In the genomic region with DNA sequence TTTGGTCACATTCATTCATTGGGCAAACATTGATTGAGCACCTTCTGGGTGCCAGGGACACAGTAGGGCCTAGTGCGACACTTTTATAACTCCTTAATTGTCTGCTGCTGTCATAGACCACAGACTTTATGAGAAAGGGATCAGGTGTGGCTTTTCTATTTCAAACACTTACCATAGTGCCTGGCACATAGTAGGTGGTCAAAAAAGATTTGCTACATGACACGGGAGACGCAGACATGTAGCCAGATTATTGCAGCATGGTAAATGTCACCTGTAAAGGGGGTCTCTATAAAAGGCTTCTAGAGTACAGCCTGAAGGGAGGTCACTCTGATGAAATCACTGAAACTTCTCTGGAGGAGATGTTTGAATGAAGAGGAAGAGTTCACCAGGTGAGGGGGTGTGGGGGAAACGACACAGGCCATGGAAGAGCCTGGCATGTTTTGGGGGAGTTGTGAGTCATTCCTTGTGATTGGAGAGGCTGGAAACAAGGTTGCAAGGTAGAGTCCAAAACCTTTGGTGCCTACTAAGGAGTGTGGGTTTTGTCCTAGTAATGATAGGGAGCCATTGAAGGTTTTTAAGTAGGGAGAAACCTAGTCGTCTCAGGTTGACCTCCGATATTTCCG, we compare ENCODE assay signal across 9 cellular contexts. TPM values are rescaled to one million over a fixed set of nuclear protein-coding genes. Genes with fewer than 3 reads are reported as not detected.
A peak's percentile ranks its signal among the peaks of the same experiment; 100 is the strongest.
DNase-seq lines count a peak whose midpoint lies in the region; ATAC-seq and TF ChIP-seq lines count a peak whose summit lies in the region.
"Had no signal": no experiment of that assay in that cellular context is flagged by ENCODE, and none has a peak within 500 bp of the region (broad histone marks: within the 10 kb centered on the region; RNA-seq: fewer than 3 reads in every experiment).

No MANE protein-coding gene starts in this region.

- peaks cover 4% of the 10 kb centered on the region for H3K36me3 Mint-ChIP-seq in activated naive CD4-positive, alpha-beta T cell treated with anti-CD3 and anti-CD28 coated beads, Interleukin-2, amount 50 U/mL, for 24 hours
- H3K36me3 Mint-ChIP-seq in activated naive CD4-positive, alpha-beta T cell treated with anti-CD3 and anti-CD28 coated beads, Interleukin-2, amount 50 U/mL, for 72 hours, result peaks cover 0 to 2% of the 10 kb centered on the region in 2 donors
- peaks cover 31% of the 10 kb centered on the region for H3K36me3 Mint-ChIP-seq in activated T-helper 2 cell treated with anti-CD3 and anti-CD28 coated beads, Interferon-gamma antibody, Interleukin-2, Interleukin-4, amounts not matched to agents 10 μg/mL and 5 μg/mL and 100 μg/mL, durations not matched to agents 14 hours and 24 hours and 36 hours (ENCODE audit: low read depth)

- 86% methylated on average over 3 to 7 of the region's 7 CpGs for WGBS in transverse colon (ENCODE audit: low coverage in 1 of 2), 2 donors

- no peak for TF ChIP-seq POLR2A in transverse colon (IDR thresholded peaks at IDR 0.05)

- H3K4me1 ChIP-seq in mucosa of descending colon (ENCODE audit: low read depth) (peaks cover 24% of the 10 kb centered on the region), transverse colon (peaks cover 16 to 45% (median 28%) of the 10 kb centered on the region in 4 donors)

- H3K27me3 ChIP-seq in transverse colon, result no peaks in the 10 kb centered on the region

- peaks cover 31% of the 10 kb centered on the region for H3K4me1 Mint-ChIP-seq in activated naive CD4-positive, alpha-beta T cell treated with anti-CD3 and anti-CD28 coated beads, Interleukin-2, amount 50 U/mL, for 24 hours
- H3K4me1 Mint-ChIP-seq in activated T-helper 2 cell treated with anti-CD3 and anti-CD28 coated beads, Interferon-gamma antibody, Interleukin-2, Interleukin-4, amounts not matched to agents 10 μg/mL and 5 μg/mL and 100 μg/mL, durations not matched to agents 14 hours and 24 hours and 36 hours (ENCODE audit: low read depth), result peaks cover 18% of the 10 kb centered on the region

- peak overlapping the region; percentile 90 to 93 (median 92) for H3K27ac ChIP-seq in transverse colon

- TF ChIP-seq EP300 in transverse colon (IDR thresholded peaks at IDR 0.05; ENCODE audit: low read depth), result no peak

- no peaks in the 10 kb centered on the region for H3K36me3 ChIP-seq in mucosa of descending colon (ENCODE audit: low read depth)
- peaks cover 0 to 13% (median 5%) of the 10 kb centered on the region in 4 donors for H3K36me3 ChIP-seq in transverse colon

- peaks cover 3% of the 10 kb centered on the region for H3K27me3 Mint-ChIP-seq in activated naive CD4-positive, alpha-beta T cell treated with anti-CD3 and anti-CD28 coated beads, Interleukin-2, amount 50 U/mL, for 24 hours
- peaks cover 4% of the 10 kb centered on the region for H3K27me3 Mint-ChIP-seq in activated T-helper 2 cell treated with anti-CD3 and anti-CD28 coated beads, Interferon-gamma antibody, Interleukin-2, Interleukin-4, amounts not matched to agents 10 μg/mL and 5 μg/mL and 100 μg/mL, durations not matched to agents 14 hours and 24 hours and 36 hours (ENCODE audit: low read depth)

- H3K4me3 Mint-ChIP-seq in activated naive CD4-positive, alpha-beta T cell treated with anti-CD3 and anti-CD28 coated beads, Interleukin-2, amount 50 U/mL, for 24 hours, result peak overlapping the region; percentile 93
- H3K4me3 Mint-ChIP-seq in activated T-helper 2 cell treated with anti-CD3 and anti-CD28 coated beads, Interferon-gamma antibody, Interleukin-2, Interleukin-4, amounts not matched to agents 10 μg/mL and 5 μg/mL and 100 μg/mL, durations not matched to agents 14 hours and 24 hours and 36 hours (ENCODE audit: low read depth), result peak overlapping the region; percentile 84

- H3K9me3 ChIP-seq in mucosa of descending colon, result no peaks in the 10 kb centered on the region
- H3K9me3 ChIP-seq in transverse colon, result no peaks in the 10 kb centered on the region

- ATAC-seq in activated naive CD4-positive, alpha-beta T cell treated with anti-CD3 and anti-CD28 coated beads, Interleukin-2, amount 50 U/mL, for 72 hours, result no peak
- ATAC-seq in mucosa of descending colon, result no peak

- H3K4me3 ChIP-seq in mucosa of descending colon (no peak overlapping the region), transverse colon (no peak overlapping the region)

- no peak overlapping the region for H3K27ac Mint-ChIP-seq in activated naive CD4-positive, alpha-beta T cell treated with anti-CD3 and anti-CD28 coated beads, Interleukin-2, amount 50 U/mL, for 24 hours
- H3K27ac Mint-ChIP-seq in activated naive CD4-positive, alpha-beta T cell treated with anti-CD3 and anti-CD28 coated beads, Interleukin-2, amount 50 U/mL, for 72 hours, result peak overlapping the region in 1 of 2 donors; percentile 95
- H3K27ac Mint-ChIP-seq in activated T-helper 2 cell treated with anti-CD3 and anti-CD28 coated beads, Interferon-gamma antibody, Interleukin-2, Interleukin-4, amounts not matched to agents 10 μg/mL and 5 μg/mL and 100 μg/mL, durations not matched to agents 14 hours and 24 hours and 36 hours, result no peak overlapping the region

- no peaks in the 10 kb centered on the region for H3K9me3 Mint-ChIP-seq in activated naive CD4-positive, alpha-beta T cell treated with anti-CD3 and anti-CD28 coated beads, Interleukin-2, amount 50 U/mL, for 24 hours
- H3K9me3 Mint-ChIP-seq in activated naive CD4-positive, alpha-beta T cell treated with anti-CD3 and anti-CD28 coated beads, Interleukin-2, amount 50 U/mL, for 72 hours, result no peaks in the 10 kb centered on the region
- H3K9me3 Mint-ChIP-seq in activated T-helper 2 cell treated with anti-CD3 and anti-CD28 coated beads, Interferon-gamma antibody, Interleukin-2, Interleukin-4, amounts not matched to agents 10 μg/mL and 5 μg/mL and 100 μg/mL, durations not matched to agents 14 hours and 24 hours and 36 hours, result no peaks in the 10 kb centered on the region

- DNase-seq in activated naive CD4-positive, alpha-beta T cell treated with anti-CD3 and anti-CD28 coated beads, Interleukin-2, amount 50 U/mL, for 72 hours (ENCODE audit: low spot score in 2 of 2), result no peak
- DNase-seq in activated T-helper 2 cell treated with anti-CD3 and anti-CD28 coated beads, Interferon-gamma antibody, Interleukin-2, Interleukin-4, amounts not matched to agents 10 μg/mL and 5 μg/mL and 100 μg/mL, durations not matched to agents 14 hours and 24 hours and 36 hours (ENCODE audit: low spot score), result no peak
- DNase-seq in mucosa of descending colon, result peak in 2 of 3 donors; percentile 5 to 10
- no peak for DNase-seq in transverse colon
- DNase-seq in activated gamma-delta T cell (lab: John Stamatoyannopoulos, UW), result no peak
- no peak for DNase-seq in HUDEP-2 (lab: John Stamatoyannopoulos, UW; ENCODE audit: unreplicated experiment in 76 of 76)
- no peak for DNase-seq in T1000 (lab: John Stamatoyannopoulos, UW)

- intact Hi-C loops in activated T-helper 2 cell treated with anti-CD3 and anti-CD28 coated beads, Interferon-gamma antibody, Interleukin-2, Interleukin-4, amounts not matched to agents 10 μg/mL and 5 μg/mL and 100 μg/mL, durations not matched to agents 14 hours and 24 hours and 36 hours (cut with micrococcal nuclease), result loop anchor here (5.0 to 10.0 kb wide), 2 partner anchors 147 to 225 kb away; partner anchors contain the start of gene ANKRD40
- intact Hi-C loops in mucosa of descending colon (cut with DNase I, micrococcal nuclease), result loop anchor here (10.0 kb wide), 2 partner anchors 65 to 115 kb away; partner anchors contain the start of gene SPATA20 (in 1 of the 2)
- intact Hi-C loops in transverse colon (cut with DNase I; ENCODE audit: low total_unique reads), result loop anchor here (10.0 kb wide), 1 partner anchor 65 kb away; the partner anchor contains the start of gene SPATA20

- TF ChIP-seq CTCF in mucosa of descending colon (IDR thresholded peaks at IDR 0.05) (no peak), transverse colon (IDR thresholded peaks at IDR 0.05) (no peak)

- in situ Hi-C loops in transverse colon (cut with MboI; ENCODE audit: low pct_ligation_motif_present in 1 of 4, low pct_unique_long_range_greater_than_20kb in 1 of 4, low sequenced_read_pairs in 3 of 4), result loop anchor here in 1 of 4 donors (10.0 kb wide), 1 partner anchor 65 kb away; the partner anchor contains the start of gene SPATA20

RNA-seq across cellular contexts. Expression of gene RSAD1, which starts 1.6 kb away (rescaled TPM):
- total RNA-seq in activated naive CD4-positive, alpha-beta T cell treated with anti-CD3 and anti-CD28 coated beads, Interleukin-2, amount 50 U/mL, for 72 hours, result 10 to 100 TPM; 24.4 to 51.0 TPM
- 56.8 and 59.0 TPM in 2 replicates for total RNA-seq in activated T-helper 2 cell treated with anti-CD3 and anti-CD28 coated beads, Interferon-gamma antibody, Interleukin-2, Interleukin-4, amounts not matched to agents 10 μg/mL and 5 μg/mL and 100 μg/mL, durations not matched to agents 14 hours and 24 hours and 36 hours
- total RNA-seq in mucosa of descending colon (10 to 100 TPM; 35.9 to 38.2 (median 37.7) TPM), transverse colon (10 to 100 TPM; 19.1 to 35.6 (median 28.2) TPM)

RNA-seq across cellular contexts. Expression of gene CHAD, which starts 11.6 kb away (rescaled TPM):
- total RNA-seq in activated naive CD4-positive, alpha-beta T cell treated with anti-CD3 and anti-CD28 coated beads, Interleukin-2, amount 50 U/mL, for 72 hours, result not detected
- not detected in 2 replicates for total RNA-seq in activated T-helper 2 cell treated with anti-CD3 and anti-CD28 coated beads, Interferon-gamma antibody, Interleukin-2, Interleukin-4, amounts not matched to agents 10 μg/mL and 5 μg/mL and 100 μg/mL, durations not matched to agents 14 hours and 24 hours and 36 hours
- 10 to 100 TPM in 1 of 3 donors, 1 to 10 TPM in 2; 4.6 to 15.3 (median 5.8) TPM for total RNA-seq in mucosa of descending colon
- 10 to 100 TPM in 3 of 4 donors, 1 to 10 TPM in 1; 9.6 to 59.8 (median 19.7) TPM for total RNA-seq in transverse colon
- total RNA-seq: SK-MEL-5 had no signal

RNA-seq across cellular contexts. Expression of gene MYCBPAP, which starts 28.0 kb away (rescaled TPM):
- 1 to 10 TPM in 1 of 2 donors, under 1 TPM in 1; 0.30 to 1.6 TPM for total RNA-seq in activated naive CD4-positive, alpha-beta T cell treated with anti-CD3 and anti-CD28 coated beads, Interleukin-2, amount 50 U/mL, for 72 hours
- 3.1 and 4.4 TPM in 2 replicates for total RNA-seq in activated T-helper 2 cell treated with anti-CD3 and anti-CD28 coated beads, Interferon-gamma antibody, Interleukin-2, Interleukin-4, amounts not matched to agents 10 μg/mL and 5 μg/mL and 100 μg/mL, durations not matched to agents 14 hours and 24 hours and 36 hours
- total RNA-seq in mucosa of descending colon (1 to 10 TPM; 1.6 to 3.4 (median 2.4) TPM), transverse colon (1 to 10 TPM in 2 of 4 donors, under 1 TPM in 1, not detected in 1; 0.64 to 3.7 (median 2.7) TPM)

RNA-seq across cellular contexts. Expression of gene EPN3, which starts 52.3 kb away (rescaled TPM):
- total RNA-seq in activated naive CD4-positive, alpha-beta T cell treated with anti-CD3 and anti-CD28 coated beads, Interleukin-2, amount 50 U/mL, for 72 hours, result not detected
- total RNA-seq in activated T-helper 2 cell treated with anti-CD3 and anti-CD28 coated beads, Interferon-gamma antibody, Interleukin-2, Interleukin-4, amounts not matched to agents 10 μg/mL and 5 μg/mL and 100 μg/mL, durations not matched to agents 14 hours and 24 hours and 36 hours, result not detected in 2 replicates
- total RNA-seq in mucosa of descending colon (10 to 100 TPM; 16.2 to 40.0 (median 27.4) TPM), transverse colon (10 to 100 TPM; 19.2 to 95.7 (median 57.4) TPM)
- total RNA-seq: SK-MEL-5 had no signal

RNA-seq across cellular contexts. Expression of gene ACSF2, which starts 54.2 kb away (rescaled TPM):
- 10 to 100 TPM; 23.6 to 27.3 TPM for total RNA-seq in activated naive CD4-positive, alpha-beta T cell treated with anti-CD3 and anti-CD28 coated beads, Interleukin-2, amount 50 U/mL, for 72 hours
- 23.5 and 28.2 TPM in 2 replicates for total RNA-seq in activated T-helper 2 cell treated with anti-CD3 and anti-CD28 coated beads, Interferon-gamma antibody, Interleukin-2, Interleukin-4, amounts not matched to agents 10 μg/mL and 5 μg/mL and 100 μg/mL, durations not matched to agents 14 hours and 24 hours and 36 hours
- total RNA-seq in mucosa of descending colon (100 to 1,000 TPM in 1 of 3 donors, 10 to 100 TPM in 2; 79.7 to 246 (median 99.4) TPM), transverse colon (100 to 1,000 TPM; 165 to 460 (median 190) TPM)

Comparison
In these comparisons a context has a peak if more than half of its experiments do, and no peak if none do; other contexts are left out.
1. DNase-seq: peak in mucosa of descending colon (2 of 3); none in activated naive CD4-positive, alpha-beta T cell treated with anti-CD3 and anti-CD28 coated beads, Interleukin-2, amount 50 U/mL, for 72 hours (0 of 2), activated T-helper 2 cell treated with anti-CD3 and anti-CD28 coated beads, Interferon-gamma antibody, Interleukin-2, Interleukin-4, amounts not matched to agents 10 μg/mL and 5 μg/mL and 100 μg/mL, durations not matched to agents 14 hours and 24 hours and 36 hours (single experiment), transverse colon (single experiment), activated gamma-delta T cell (single experiment), HUDEP-2 (0 of 76) and T1000 (single experiment).